In genomic region chr3:17573396-17573795, GRCh38 we compare ENCODE assay signal across 12 cellular contexts.
DNase-seq lines count a peak whose midpoint lies in the region; ATAC-seq lines count a peak whose summit lies in the region.
"Had no signal": no experiment of that assay in that cellular context is flagged by ENCODE, and none has a peak within 500 bp of the region (broad histone marks: within the 10 kb centered on the region; RNA-seq: fewer than 3 reads in every experiment).

No MANE protein-coding gene starts in this region.

- no peaks in the 10 kb centered on the region for H3K27me3 Mint-ChIP-seq in stimulated activated naive B cell treated with anti-CD40 and anti-IgM and Interleukin-4, amounts not matched to agents 10 μg/mL and 1 μg/mL and 100 μg/mL, for 72 hours
- no peaks in the 10 kb centered on the region for H3K27me3 Mint-ChIP-seq in activated T-helper 1 cell treated with anti-CD3 and anti-CD28 coated beads, Interleukin-12 subunit alpha, Interleukin-12 subunit beta, Interleukin-2, Interleukin-4 antibody, amounts not matched to agents 30 ng/mL and 10 ng/mL and 1 ng/mL, durations not matched to agents 14 hours and 24 hours and 36 hours (ENCODE audit: insufficient read depth)

- peaks cover 3 to 6% of the 10 kb centered on the region in 2 donors for H3K36me3 Mint-ChIP-seq in stimulated activated naive B cell treated with anti-CD40 and anti-IgM and Interleukin-4, amounts not matched to agents 10 μg/mL and 1 μg/mL and 100 μg/mL, for 72 hours
- H3K36me3 Mint-ChIP-seq in activated T-helper 1 cell treated with anti-CD3 and anti-CD28 coated beads, Interleukin-12 subunit alpha, Interleukin-12 subunit beta, Interleukin-2, Interleukin-4 antibody, amounts not matched to agents 30 ng/mL and 10 ng/mL and 1 ng/mL, durations not matched to agents 14 hours and 24 hours and 36 hours (ENCODE audit: low read depth): no peaks in the 10 kb centered on the region

- intact Hi-C loops in activated T-helper 1 cell treated with anti-CD3 and anti-CD28 coated beads, Interleukin-12 subunit alpha, Interleukin-12 subunit beta, Interleukin-2, Interleukin-4 antibody, amounts not matched to agents 30 ng/mL and 10 ng/mL and 1 ng/mL, durations not matched to agents 14 hours and 24 hours and 36 hours (cut with micrococcal nuclease): no loop called here

- no peak overlapping the region for H3K27ac Mint-ChIP-seq in stimulated activated naive B cell treated with anti-CD40 and anti-IgM and Interleukin-4, amounts not matched to agents 10 μg/mL and 1 μg/mL and 100 μg/mL, for 72 hours
- no peak overlapping the region for H3K27ac Mint-ChIP-seq in activated T-helper 1 cell treated with anti-CD3 and anti-CD28 coated beads, Interleukin-12 subunit alpha, Interleukin-12 subunit beta, Interleukin-2, Interleukin-4 antibody, amounts not matched to agents 30 ng/mL and 10 ng/mL and 1 ng/mL, durations not matched to agents 14 hours and 24 hours and 36 hours
- H3K27ac Mint-ChIP-seq: GM23338 had no signal

- no peak for DNase-seq in stimulated activated naive B cell treated with anti-CD40 and anti-IgM and Interleukin-4, amounts not matched to agents 10 μg/mL and 1 μg/mL and 100 μg/mL, for 72 hours
- DNase-seq in HPDE6-E6E7 (ENCODE audit: extremely low spot score): no peak
- no peak for DNase-seq in NCI-H1694 (lab: John Stamatoyannopoulos, UW)
- DNase-seq in activated T-helper 1 cell treated with anti-CD3 and anti-CD28 coated beads, Interleukin-12 subunit alpha, Interleukin-12 subunit beta, Interleukin-2, Interleukin-4 antibody, amounts not matched to agents 30 ng/mL and 10 ng/mL and 1 ng/mL, durations not matched to agents 14 hours and 24 hours and 36 hours (ENCODE audit: low spot score): no peak
- DNase-seq: activated T-cell treated with anti-CD3 and anti-CD28 coated beads, Interleukin-2, amount 50 U/mL, for 1 hour; DMS53; stomach; T1000 had no signal

- ATAC-seq in GM19043 (IDR thresholded peaks at IDR 0.05; ENCODE audit: low read depth, unreplicated experiment) (peak; percentile 90), HG02610 (IDR thresholded peaks at IDR 0.05; ENCODE audit: unreplicated experiment) (peak; percentile 92), HG03432 (IDR thresholded peaks at IDR 0.05; ENCODE audit: unreplicated experiment) (peak; percentile 97)
- ATAC-seq in stimulated activated naive B cell treated with anti-CD40 and anti-IgM and Interleukin-4, amounts not matched to agents 10 μg/mL and 1 μg/mL and 100 μg/mL, for 72 hours (replicated peaks): peak; percentile 98 to 99
- ATAC-seq: GM23338 had no signal

- H3K9me3 Mint-ChIP-seq in stimulated activated naive B cell treated with anti-CD40 and anti-IgM and Interleukin-4, amounts not matched to agents 10 μg/mL and 1 μg/mL and 100 μg/mL, for 72 hours: no peaks in the 10 kb centered on the region
- H3K9me3 Mint-ChIP-seq in activated T-helper 1 cell treated with anti-CD3 and anti-CD28 coated beads, Interleukin-12 subunit alpha, Interleukin-12 subunit beta, Interleukin-2, Interleukin-4 antibody, amounts not matched to agents 30 ng/mL and 10 ng/mL and 1 ng/mL, durations not matched to agents 14 hours and 24 hours and 36 hours: no peaks in the 10 kb centered on the region
- H3K9me3 Mint-ChIP-seq: GM23338 had no signal

- peaks cover 5 to 9% of the 10 kb centered on the region in 2 donors for H3K4me1 Mint-ChIP-seq in stimulated activated naive B cell treated with anti-CD40 and anti-IgM and Interleukin-4, amounts not matched to agents 10 μg/mL and 1 μg/mL and 100 μg/mL, for 72 hours
- no peaks in the 10 kb centered on the region for H3K4me1 Mint-ChIP-seq in activated T-helper 1 cell treated with anti-CD3 and anti-CD28 coated beads, Interleukin-12 subunit alpha, Interleukin-12 subunit beta, Interleukin-2, Interleukin-4 antibody, amounts not matched to agents 30 ng/mL and 10 ng/mL and 1 ng/mL, durations not matched to agents 14 hours and 24 hours and 36 hours (ENCODE audit: low read depth)
- H3K4me1 Mint-ChIP-seq: GM23338 had no signal

- H3K4me3 Mint-ChIP-seq in stimulated activated naive B cell treated with anti-CD40 and anti-IgM and Interleukin-4, amounts not matched to agents 10 μg/mL and 1 μg/mL and 100 μg/mL, for 72 hours: no peak overlapping the region
- H3K4me3 Mint-ChIP-seq in activated T-helper 1 cell treated with anti-CD3 and anti-CD28 coated beads, Interleukin-12 subunit alpha, Interleukin-12 subunit beta, Interleukin-2, Interleukin-4 antibody, amounts not matched to agents 30 ng/mL and 10 ng/mL and 1 ng/mL, durations not matched to agents 14 hours and 24 hours and 36 hours: no peak overlapping the region
- H3K4me3 Mint-ChIP-seq: GM23338 had no signal
